In genomic region chr14:90697146-90697545, GRCh38 we compare ENCODE assay signal across 1 cellular context.
TF ChIP-seq lines count a peak whose summit lies in the region.

No MANE protein-coding gene starts in this region.

TF ChIP-seq in GM23338, 12 proteins besides CTCF, POLR2A, EP300 and RAD21:
- TF ChIP-seq ZNF462 (CRISPR knock-in tag; IDR thresholded peaks at IDR 0.05) (no peak), REST (IDR thresholded peaks at IDR 0.05; ENCODE audit: unreplicated experiment) (no peak), ZNF114 (CRISPR knock-in tag; IDR thresholded peaks at IDR 0.05) (no peak), EZH2 (IDR thresholded peaks at IDR 0.05; ENCODE audit: low read depth, unreplicated experiment) (no peak), STAT1 (IDR thresholded peaks at IDR 0.05; ENCODE audit: unreplicated experiment) (no peak), JUNB (IDR thresholded peaks at IDR 0.05; ENCODE audit: unreplicated experiment) (no peak), ZNF331 (CRISPR knock-in tag; IDR thresholded peaks at IDR 0.05; ENCODE audit: low read depth) (no peak)
